Comparison of ENCODE assay signal across 10 cellular contexts in genomic region chr2:71547616-71548285, GRCh38.
"Had no signal": no experiment of that assay in that cellular context is flagged by ENCODE, and none has a peak within 500 bp of the region (broad histone marks: within the 10 kb centered on the region; RNA-seq: fewer than 3 reads in every experiment).

No MANE protein-coding gene starts in this region.

- H3K36me3 Mint-ChIP-seq: activated naive CD4-positive, alpha-beta T cell treated with anti-CD3 and anti-CD28 coated beads, Interleukin-2, amount 50 U/mL, for 72 hours had no signal

- H3K27ac ChIP-seq: breast epithelium, Peyer's patch, RWPE1, SJCRH30 had no signal

- H3K9me3 Mint-ChIP-seq: activated naive CD4-positive, alpha-beta T cell treated with anti-CD3 and anti-CD28 coated beads, Interleukin-2, amount 50 U/mL, for 72 hours had no signal

- H3K4me3 ChIP-seq: breast epithelium, Peyer's patch, SJCRH30 had no signal

- H3K9ac ChIP-seq: SK-N-SH had no signal

- H3K36me3 ChIP-seq: breast epithelium, Peyer's patch, SJCRH30 had no signal

- H3K4me3 Mint-ChIP-seq: activated CD8-positive, alpha-beta T cell treated with anti-CD3 and anti-CD28 coated beads, Interleukin-2, amount 10 ng/mL, durations not matched to agents 7 days and 5 days had no signal

- DNase-seq: KG1, NCI-H187 treated with DMSO at 0.1 percent for 48 hours, NCI-H2081 treated with DMSO at 0.1 percent for 48 hours had no signal

- H3K27me3 ChIP-seq: Peyer's patch, SJCRH30 had no signal

- H3K4me1 ChIP-seq: breast epithelium, Peyer's patch had no signal

- H3K9me3 ChIP-seq: breast epithelium, Peyer's patch, SJCRH30, SK-N-SH had no signal

- H3K27ac Mint-ChIP-seq: activated CD8-positive, alpha-beta T cell treated with anti-CD3 and anti-CD28 coated beads, Interleukin-2, amount 10 ng/mL, durations not matched to agents 7 days and 5 days had no signal
